ENCODE assay signal across 20 cellular contexts in genomic region chr6:80488190-80488589, GRCh38.
DNase-seq lines count a peak whose midpoint lies in the region; ATAC-seq, FAIRE-seq and TF ChIP-seq lines count a peak whose summit lies in the region.
"Had no signal": no experiment of that assay in that cellular context is flagged by ENCODE, and none has a peak within 500 bp of the region (broad histone marks: within the 10 kb centered on the region; RNA-seq: fewer than 3 reads in every experiment).

No MANE protein-coding gene starts in this region.

- RAD21 ChIA-PET in GM12878 (lab: Charles Lee; ENCODE audit: unreplicated experiment) = no interaction called here

- no peak for FAIRE-seq in GM12878 (lab: Jason Lieb, UNC)
- FAIRE-seq: H54, RCC 7860 had no signal

- no peak overlapping the region for H3K9ac ChIP-seq in GM12878 (ENCODE audit: control insufficient read depth, insufficient read depth, low read length)

- H3K4me1 ChIP-seq in GM12878 (ENCODE audit: control insufficient read depth, insufficient read depth, low read length) = no peaks in the 10 kb centered on the region
- H3K4me1 ChIP-seq in HAP-1 = no peaks in the 10 kb centered on the region
- H3K4me1 ChIP-seq: esophagus squamous epithelium, left lung, uterus had no signal

- H4K20me1 ChIP-seq in GM12878 (ENCODE audit: control insufficient read depth, insufficient read depth) = no peaks in the 10 kb centered on the region

- no peak for TF ChIP-seq EP300 in GM12878 (IDR thresholded peaks at IDR 0.05; ENCODE audit: borderline replicate concordance in 1 of 2, control insufficient read depth in 1 of 2, low read depth in 2 of 2, low read length in 2 of 2)

- in situ Hi-C loops in GM12878 (cut with MboI) = no loop called here
- in situ Hi-C loops in HAP-1 (cut with MboI; ENCODE audit: low sequenced_read_pairs) = no loop called here

- H3K27ac ChIP-seq in GM12878 (ENCODE audit: control insufficient read depth, insufficient read depth) = no peak overlapping the region
- H3K27ac ChIP-seq: esophagus squamous epithelium, left lung, SK-N-MC, uterus had no signal

- SMC1A ChIA-PET in GM12878 (lab: Charles Lee; ENCODE audit: uncharacterized antibody, unreplicated experiment) = no interaction called here

- no peak; a peak in 1 of 6 replicates for TF ChIP-seq CTCF in GM12878 (IDR thresholded peaks at IDR 0.05 in 2 of 3, conservative IDR thresholded peaks at IDR 0.05 in 1 of 3; ENCODE audit: control insufficient read depth in 2 of 3, extremely low read depth in 1 of 3, insufficient read depth in 1 of 3, low read depth in 3 of 3, low read length in 3 of 3)

- H3K27me3 ChIP-seq in GM12878 (replicated peaks in 1 of 2; ENCODE audit: control insufficient read depth in 2 of 2, insufficient read depth in 2 of 2, low read length in 1 of 2) (no peaks in the 10 kb centered on the region), HAP-1 (ENCODE audit: low read depth) (no peaks in the 10 kb centered on the region)
- H3K27me3 ChIP-seq: esophagus squamous epithelium, left lung, uterus had no signal

- no peak for TF ChIP-seq POLR2A in GM12878 (IDR thresholded peaks at IDR 0.05; ENCODE audit: low read depth, low read length)

- DNase-seq in NCI-H748 (lab: John Stamatoyannopoulos, UW; ENCODE audit: unreplicated experiment) (peak; percentile 11), NCI-H748 treated with DMSO at 0.1 percent for 48 hours (lab: John Stamatoyannopoulos, UW) (no peak), GM12878 (ENCODE audit: low read depth, low spot score) (no peak), HAP-1 (ENCODE audit: low spot score in 2 of 2) (no peak), activated gamma-delta T cell treated with Interleukin-2 at 50 U/mL for 16 hours (no peak)
- DNase-seq in activated CD4-positive, alpha-beta T cell treated with anti-CD3 and anti-CD28 coated beads, Interleukin-2, amount 50 U/mL, for 1 hour = no peak
- DNase-seq: 8988T; activated CD8-positive, alpha-beta T cell treated with anti-CD3 and anti-CD28 coated beads for 36 hours; activated T-cell treated with anti-CD3 and anti-CD28 coated beads, Interleukin-2, amount 50 U/mL, for 24 hours; effector memory CD8-positive, alpha-beta T cell; esophagus squamous epithelium; left lung; NCI-H1436; stimulated activated CD8-positive, alpha-beta memory T cell treated with anti-CD3 and anti-CD28 coated beads, Interleukin-4, amount 100 ng/mL, for 48 hours; uterus had no signal

- WGBS in GM12878 (ENCODE audit: insufficient coverage, insufficient replicate concordance, low lambda C conversion rate, missing lambda C conversion rate) = 0% methylated on average over 2 of the region's 2 CpGs

- TF ChIP-seq RAD21 in GM12878 (IDR thresholded peaks at IDR 0.05; ENCODE audit: insufficient read depth, low read depth, low read length) = no peak; the same call in 1 of the 2 replicates

- H3K9me3 ChIP-seq in GM12878 (replicated peaks; ENCODE audit: control insufficient read depth, insufficient read depth, low read length) (no peaks in the 10 kb centered on the region), HAP-1 (no peaks in the 10 kb centered on the region)
- H3K9me3 ChIP-seq: esophagus squamous epithelium, left lung, uterus had no signal

- intact Hi-C loops in GM12878 (cut with micrococcal nuclease; ENCODE audit: unreplicated experiment) = no loop called here

- no peak overlapping the region for H3K4me2 ChIP-seq in GM12878 (ENCODE audit: control insufficient read depth, insufficient read depth)

- no peak overlapping the region for H2AFZ ChIP-seq in GM12878 (ENCODE audit: control insufficient read depth, low read depth, low read length)

- H3K36me3 ChIP-seq in GM12878 (ENCODE audit: control insufficient read depth in 2 of 2, insufficient read depth in 2 of 2, low read length in 1 of 2) = no peaks in the 10 kb centered on the region
- no peaks in the 10 kb centered on the region for H3K36me3 ChIP-seq in HAP-1 (replicated peaks)
- H3K36me3 ChIP-seq: esophagus squamous epithelium, left lung, uterus had no signal

- BruUV-seq in GM12878 (replicated peaks; lab: Mats Ljungman, UMichigan) = no TSS peak

- POLR2A ChIA-PET in GM12878 (lab: Charles Lee) = no interaction called here

- H3K4me3 ChIP-seq in GM12878 (no peak overlapping the region), HAP-1 (no peak overlapping the region)
- H3K4me3 ChIP-seq: esophagus squamous epithelium, left lung, SK-N-MC, uterus had no signal

- CTCF ChIA-PET in GM12878 (lab: Yijun Ruan, JAX) = interaction anchor here (0.6 to 1.0 kb wide), 2 partner anchors 174 to 1264 kb away, joined by 3 read pairs; partner anchors contain the start of gene TENT5A

- no peaks in the 10 kb centered on the region for H3K79me2 ChIP-seq in GM12878 (ENCODE audit: control insufficient read depth, insufficient read depth, low read length)

- peak; percentile 82 for ATAC-seq in GM21619 (IDR thresholded peaks at IDR 0.05; ENCODE audit: unreplicated experiment)
- peak; percentile 89 for ATAC-seq in HG03064 (IDR thresholded peaks at IDR 0.05; ENCODE audit: low read depth, unreplicated experiment)
- peak; percentile 81 for ATAC-seq in GM12878
- ATAC-seq: activated CD8-positive, alpha-beta T cell treated with anti-CD3 and anti-CD28 coated beads for 36 hours; effector memory CD8-positive, alpha-beta T cell; left lung had no signal

TF ChIP-seq in GM12878, 131 proteins besides CTCF, POLR2A, EP300 and RAD21:
- 0 out of 2 replicates have a peak, but pooled peaks have one; percentile 6 for TF ChIP-seq JUNB (IDR thresholded peaks at IDR 0.05)
- 0 out of 2 replicates have a peak, but pooled peaks have one; percentile 38 for TF ChIP-seq BMI1 (IDR thresholded peaks at IDR 0.05; ENCODE audit: borderline replicate concordance)
- TF ChIP-seq, protein P1, sequence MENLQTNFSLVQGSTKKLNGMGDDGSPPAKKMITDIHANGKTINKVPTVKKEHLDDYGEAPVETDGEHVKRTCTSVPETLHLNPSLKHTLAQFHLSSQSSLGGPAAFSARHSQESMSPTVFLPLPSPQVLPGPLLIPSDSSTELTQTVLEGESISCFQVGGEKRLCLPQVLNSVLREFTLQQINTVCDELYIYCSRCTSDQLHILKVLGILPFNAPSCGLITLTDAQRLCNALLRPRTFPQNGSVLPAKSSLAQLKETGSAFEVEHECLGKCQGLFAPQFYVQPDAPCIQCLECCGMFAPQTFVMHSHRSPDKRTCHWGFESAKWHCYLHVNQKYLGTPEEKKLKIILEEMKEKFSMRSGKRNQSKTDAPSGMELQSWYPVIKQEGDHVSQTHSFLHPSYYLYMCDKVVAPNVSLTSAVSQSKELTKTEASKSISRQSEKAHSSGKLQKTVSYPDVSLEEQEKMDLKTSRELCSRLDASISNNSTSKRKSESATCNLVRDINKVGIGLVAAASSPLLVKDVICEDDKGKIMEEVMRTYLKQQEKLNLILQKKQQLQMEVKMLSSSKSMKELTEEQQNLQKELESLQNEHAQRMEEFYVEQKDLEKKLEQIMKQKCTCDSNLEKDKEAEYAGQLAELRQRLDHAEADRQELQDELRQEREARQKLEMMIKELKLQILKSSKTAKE (IDR thresholded peaks at IDR 0.05; ENCODE audit: low read depth, poor library complexity, severe bottlenecking) = no peak
- TF ChIP-seq IKZF2 (IDR thresholded peaks at IDR 0.05) = peak in 1 of 2 experiments; percentile 52; a peak in 2 of 4 replicates
- peak; percentile 85 for TF ChIP-seq ZNF384 (IDR thresholded peaks at IDR 0.05; ENCODE audit: borderline replicate concordance, low read depth, low read length)
- peak in 1 of 2 experiments; percentile 75; a peak in 2 of 4 replicates for TF ChIP-seq BHLHE40 (IDR thresholded peaks at IDR 0.05; ENCODE audit: borderline replicate concordance in 1 of 2, low read depth in 2 of 2, low read length in 1 of 2)
- TF ChIP-seq RELB (IDR thresholded peaks at IDR 0.05; ENCODE audit: low read depth) = peak; percentile 20; the same call in 1 of the 2 replicates
- no peak for TF ChIP-seq POLR2AphosphoS2 (IDR thresholded peaks at IDR 0.05; ENCODE audit: low read depth, low read length)
- TF ChIP-seq HDGF (IDR thresholded peaks at IDR 0.05) = no peak
- peak; percentile 66 for TF ChIP-seq NR2F1 (conservative IDR thresholded peaks at IDR 0.05)
- TF ChIP-seq MTA2 (IDR thresholded peaks at IDR 0.05; ENCODE audit: low read depth) = peak; percentile 58; the same call in 1 of the 2 replicates
- TF ChIP-seq EZH2 (IDR thresholded peaks at IDR 0.05; ENCODE audit: borderline replicate concordance, control insufficient read depth, low read depth, low read length) = no peak
- TF ChIP-seq IRF5 (IDR thresholded peaks at IDR 0.05; ENCODE audit: borderline replicate concordance) = no peak
- TF ChIP-seq MYC (IDR thresholded peaks at IDR 0.05; ENCODE audit: insufficient read depth, insufficient read length, insufficient replicate concordance, low read length, severe bottlenecking) = no peak
- no peak for TF ChIP-seq TAF1 (IDR thresholded peaks at IDR 0.05; ENCODE audit: borderline replicate concordance, low read depth, low read length)
- peak; percentile 61 for TF ChIP-seq MEF2B (IDR thresholded peaks at IDR 0.05; ENCODE audit: partially characterized antibody, poor library complexity, severe bottlenecking)
- no peak for TF ChIP-seq NR2C1 (IDR thresholded peaks at IDR 0.05)
